ENCODE assay signal across 1 cellular context in genomic region chr2:207767461-207768167, GRCh38.
TF ChIP-seq lines count a peak whose summit lies in the region.

No MANE protein-coding gene starts in this region.

TF ChIP-seq in HepG2, 621 proteins besides CTCF, POLR2A, EP300 and RAD21 (continued from another document and continues in another):
- TF ChIP-seq SNAPC4 (CRISPR knock-in tag; IDR thresholded peaks at IDR 0.05) (0 out of 2 replicates have a peak, but pooled peaks have one; percentile 61), ZNF691 (CRISPR knock-in tag; IDR thresholded peaks at IDR 0.05; ENCODE audit: borderline replicate concordance, low read depth) (no peak; the same call in 1 of the 2 replicates), FIP1L1 (IDR thresholded peaks at IDR 0.05; ENCODE audit: borderline replicate concordance, insufficient read depth, low read depth, low read length) (no peak), ZNF230 (CRISPR knock-in tag; IDR thresholded peaks at IDR 0.05) (no peak; the same call in 1 of the 2 replicates), HOXA7 (CRISPR knock-in tag; IDR thresholded peaks at IDR 0.05) (no peak), TEF (CRISPR knock-in tag; IDR thresholded peaks at IDR 0.05) (no peak), PAWR (CRISPR knock-in tag; IDR thresholded peaks at IDR 0.05; ENCODE audit: borderline replicate concordance) (no peak), NFE2 (CRISPR knock-in tag; IDR thresholded peaks at IDR 0.05) (no peak), MXD4 (CRISPR knock-in tag; IDR thresholded peaks at IDR 0.05) (no peak; the same call in 1 of the 2 replicates), ZNF430 (CRISPR knock-in tag; IDR thresholded peaks at IDR 0.05) (no peak), ZFP62 (CRISPR knock-in tag; IDR thresholded peaks at IDR 0.05) (no peak), HNRNPL (IDR thresholded peaks at IDR 0.05; ENCODE audit: low read depth, low read length) (peak; percentile 96), DZIP1 (CRISPR knock-in tag; IDR thresholded peaks at IDR 0.05) (no peak), ZBTB26 (CRISPR knock-in tag; IDR thresholded peaks at IDR 0.05; ENCODE audit: borderline replicate concordance) (no peak; the same call in 1 of the 2 replicates), ZNF343 (CRISPR knock-in tag; IDR thresholded peaks at IDR 0.05) (peak; percentile 65; the same call in 1 of the 2 replicates), ZNF720 (CRISPR knock-in tag; IDR thresholded peaks at IDR 0.05) (no peak; the same call in 1 of the 2 replicates), ZNF883 (CRISPR knock-in tag; IDR thresholded peaks at IDR 0.05; ENCODE audit: not compliant biosample characterization) (no peak), ZNF496 (CRISPR knock-in tag; IDR thresholded peaks at IDR 0.05; ENCODE audit: insufficient replicate concordance) (no peak), SKIL (CRISPR knock-in tag; IDR thresholded peaks at IDR 0.05; ENCODE audit: borderline replicate concordance) (peak; percentile 34; the same call in 1 of the 2 replicates), EHMT2 (IDR thresholded peaks at IDR 0.05; ENCODE audit: borderline replicate concordance, low read depth, low read length) (no peak), ZNF44 (CRISPR knock-in tag; IDR thresholded peaks at IDR 0.05) (no peak), ZNF3 (CRISPR knock-in tag; IDR thresholded peaks at IDR 0.05) (no peak), SMAD9 (CRISPR knock-in tag; IDR thresholded peaks at IDR 0.05) (no peak), MLLT10 (CRISPR knock-in tag; IDR thresholded peaks at IDR 0.05) (no peak), NAIF1 (CRISPR knock-in tag; IDR thresholded peaks at IDR 0.05; ENCODE audit: borderline replicate concordance) (no peak), TFE3 (CRISPR knock-in tag; IDR thresholded peaks at IDR 0.05) (0 out of 2 replicates have a peak, but pooled peaks have one; percentile 27), ZBTB49 (CRISPR knock-in tag; IDR thresholded peaks at IDR 0.05; ENCODE audit: borderline replicate concordance) (no peak), RXRB (CRISPR knock-in tag; IDR thresholded peaks at IDR 0.05; ENCODE audit: borderline replicate concordance) (no peak; the same call in 1 of the 2 replicates), TERF1 (CRISPR knock-in tag; IDR thresholded peaks at IDR 0.05) (no peak), DRAP1 (CRISPR knock-in tag; IDR thresholded peaks at IDR 0.05) (no peak; the same call in 1 of the 2 replicates), HOXA5 (CRISPR knock-in tag; IDR thresholded peaks at IDR 0.05) (no peak), ZNF232 (CRISPR knock-in tag; IDR thresholded peaks at IDR 0.05; ENCODE audit: borderline replicate concordance) (no peak), CAMTA2 (CRISPR knock-in tag; IDR thresholded peaks at IDR 0.05; ENCODE audit: borderline replicate concordance) (no peak), ZNF839 (CRISPR knock-in tag; IDR thresholded peaks at IDR 0.05; ENCODE audit: borderline replicate concordance) (no peak; the same call in 1 of the 2 replicates), KDM3A (CRISPR knock-in tag; IDR thresholded peaks at IDR 0.05; ENCODE audit: low read depth) (peak; percentile 59; the same call in 1 of the 2 replicates), ZNF317 (CRISPR knock-in tag; IDR thresholded peaks at IDR 0.05) (no peak), ZNF567 (CRISPR knock-in tag; IDR thresholded peaks at IDR 0.05; ENCODE audit: borderline replicate concordance) (no peak), BORCS8-MEF2B (CRISPR knock-in tag; IDR thresholded peaks at IDR 0.05) (peak; percentile 35), GATAD1 (CRISPR knock-in tag; IDR thresholded peaks at IDR 0.05) (0 out of 2 replicates have a peak, but pooled peaks have one; percentile 36), NFYB (CRISPR knock-in tag; IDR thresholded peaks at IDR 0.05) (no peak), HNRNPLL (IDR thresholded peaks at IDR 0.05; ENCODE audit: low read depth, low read length, poor library complexity, severe bottlenecking) (peak; percentile 69), NR1H2 (CRISPR knock-in tag; IDR thresholded peaks at IDR 0.05; ENCODE audit: borderline replicate concordance, low read depth) (no peak), ZSCAN25 (CRISPR knock-in tag; IDR thresholded peaks at IDR 0.05) (peak; percentile 21), ZNF33A (CRISPR knock-in tag; IDR thresholded peaks at IDR 0.05; ENCODE audit: borderline replicate concordance) (no peak), NR2F1 (CRISPR knock-in tag; IDR thresholded peaks at IDR 0.05) (no peak), ZNF121 (CRISPR knock-in tag; IDR thresholded peaks at IDR 0.05) (peak; percentile 57), CEBPG (CRISPR knock-in tag; IDR thresholded peaks at IDR 0.05) (no peak; the same call in 1 of the 2 replicates), ONECUT2 (CRISPR knock-in tag; IDR thresholded peaks at IDR 0.05) (no peak), ZNF768 (CRISPR knock-in tag; IDR thresholded peaks at IDR 0.05) (peak; percentile 69; the same call in 1 of the 2 replicates)
